ENCODE assay signal across 22 cellular contexts in genomic region chr14:93319494-93319893, GRCh38. TPM values are rescaled to one million over a fixed set of nuclear protein-coding genes. Genes with fewer than 3 reads are reported as not detected.
DNase-seq lines count a peak whose midpoint lies in the region; ATAC-seq, FAIRE-seq and TF ChIP-seq lines count a peak whose summit lies in the region.
"Had no signal": no experiment of that assay in that cellular context is flagged by ENCODE, and none has a peak within 500 bp of the region (broad histone marks: within the 10 kb centered on the region; RNA-seq: fewer than 3 reads in every experiment).

No MANE protein-coding gene starts in this region.

- POLR2A ChIA-PET in HepG2 (lab: Yijun Ruan, JAX) = interaction anchor here (1.2 kb wide), 1 partner anchor 12 kb away, joined by 3 read pairs; no protein-coding TSS in a partner anchor

- peaks cover 34% of the 10 kb centered on the region for H3K36me3 ChIP-seq in DOHH2 (ENCODE audit: control insufficient read depth, low read length)
- H3K36me3 ChIP-seq in OCI-LY1 (ENCODE audit: insufficient read depth, low read length) = peaks cover 32% of the 10 kb centered on the region
- no peaks in the 10 kb centered on the region for H3K36me3 ChIP-seq in iPS-15b (ENCODE audit: control insufficient read depth, insufficient read depth, low read length)
- peaks cover 0 to 3% of the 10 kb centered on the region in 2 experiments; a peak in 2 of 5 replicates for H3K36me3 ChIP-seq in HepG2 (replicated peaks in 1 of 2; ENCODE audit: control insufficient read depth in 1 of 2, insufficient read depth in 2 of 2, low read length in 2 of 2)
- peaks cover 0 to 6% (median 0%) of the 10 kb centered on the region in 9 donors for H3K36me3 ChIP-seq in heart left ventricle
- H3K36me3 ChIP-seq: colonic mucosa, gastroesophageal sphincter, thyroid gland had no signal

- H3K9me2 ChIP-seq in DOHH2 (replicated peaks; ENCODE audit: control insufficient read depth, low read length) = no peaks in the 10 kb centered on the region
- H3K9me2 ChIP-seq in OCI-LY1 (ENCODE audit: low read depth, low read length) = no peaks in the 10 kb centered on the region

- peaks cover 24% of the 10 kb centered on the region for H3K4me1 ChIP-seq in DOHH2 (ENCODE audit: control insufficient read depth, low read length)
- peaks cover 34% of the 10 kb centered on the region for H3K4me1 ChIP-seq in OCI-LY1 (ENCODE audit: insufficient read depth, low read length, severe bottlenecking)
- H3K4me1 ChIP-seq in iPS-15b (ENCODE audit: control insufficient read depth, insufficient read depth, low read length) = peaks cover 2% of the 10 kb centered on the region
- peaks cover 41% of the 10 kb centered on the region for H3K4me1 ChIP-seq in HepG2 (ENCODE audit: insufficient read depth, low read length)
- peaks cover 0 to 61% (median 32%) of the 10 kb centered on the region in 12 donors for H3K4me1 ChIP-seq in heart left ventricle

- TF ChIP-seq POLR2A in HepG2 (IDR thresholded peaks at IDR 0.05; ENCODE audit: insufficient read depth in 1 of 2, low read depth in 2 of 2, low read length in 2 of 2) = no peak
- no peak for TF ChIP-seq POLR2A in heart left ventricle (IDR thresholded peaks at IDR 0.05)

- H3K27ac ChIP-seq in DOHH2 (ENCODE audit: low read depth, low read length) (no peak overlapping the region), OCI-LY1 (ENCODE audit: low read depth, low read length, poor library complexity, severe bottlenecking) (peak overlapping the region; percentile 72), HepG2 (ENCODE audit: extremely low read length, insufficient read depth, low read length) (no peak overlapping the region), heart left ventricle (no peak overlapping the region)
- H3K27ac ChIP-seq: colonic mucosa, gastroesophageal sphincter, left lung, WERI-Rb-1 had no signal

- in situ Hi-C loops in HepG2 (cut with HindIII; ENCODE audit: extremely low pct_ligation_motif_present, low pct_unique_long_range_greater_than_20kb) = no loop called here

- peak overlapping the region; percentile 24; the same call in 1 of the 2 replicates for H3K4me2 ChIP-seq in DOHH2 (ENCODE audit: low read length)
- H3K4me2 ChIP-seq in OCI-LY1 (ENCODE audit: low read length) = peak overlapping the region; percentile 50
- H3K4me2 ChIP-seq in HepG2 (ENCODE audit: low read depth, low read length) = no peak overlapping the region

- H2AFZ ChIP-seq in OCI-LY1 (ENCODE audit: low read length) (no peak overlapping the region), HepG2 (ENCODE audit: low read length) (no peak overlapping the region)

- TF ChIP-seq EP300 in HepG2 (IDR thresholded peaks at IDR 0.05; ENCODE audit: low read depth in 2 of 2, low read length in 2 of 2) = no peak
- no peak for TF ChIP-seq EP300 in HepG2 (CRISPR knock-in tag; IDR thresholded peaks at IDR 0.05; ENCODE audit: borderline replicate concordance)

- CTCF ChIA-PET in HepG2 (lab: Yijun Ruan, JAX; ENCODE audit: low intra/inter-chr PET ratio, low total read pairs) = no interaction called here

- 96% methylated on average over 2 of the region's 2 CpGs for WGBS in HepG2 (ENCODE audit: low lambda C conversion rate)
- WGBS in heart left ventricle, 4 donors = 90 to 95% (median 92%) methylated on average over 2 of the region's 2 CpGs

- peak; percentile 31 for ATAC-seq in GM21390 (IDR thresholded peaks at IDR 0.05; ENCODE audit: unreplicated experiment)
- no peak for ATAC-seq in HepG2
- no peak for ATAC-seq in HG02884 (IDR thresholded peaks at IDR 0.05; ENCODE audit: unreplicated experiment)
- no peak for ATAC-seq in heart left ventricle
- ATAC-seq: gastroesophageal sphincter, left lung had no signal

- DNase-seq in HepG2 (ENCODE audit: low spot score) (no peak), heart left ventricle (no peak), DMS 273 treated with DMSO at 0.1 percent for 48 hours (lab: John Stamatoyannopoulos, UW) (no peak)
- DNase-seq: activated gamma-delta T cell treated with Interleukin-2 at 50 U/mL for 16 hours; Calu3; colonic mucosa; left lung; NCI-H187; NCI-H446; NK-92 treated with Interleukin-12 subunit alpha and Interleukin-12 subunit beta, amount 100 ng/mL, for 24 hours; posterior cingulate gyrus; stimulated activated CD4-positive, alpha-beta T cell treated with anti-CD3 and anti-CD28 coated beads, Interleukin-4, amount 100 ng/mL, for 24 hours; WERI-Rb-1 had no signal

- TF ChIP-seq CTCF in DOHH2 (IDR thresholded peaks at IDR 0.05; ENCODE audit: low read depth, low read length, poor library complexity, severe bottlenecking) = no peak
- no peak for TF ChIP-seq CTCF in OCI-LY1 (IDR thresholded peaks at IDR 0.05; ENCODE audit: low read length)
- no peak for TF ChIP-seq CTCF in HepG2 (CRISPR knock-in tag; IDR thresholded peaks at IDR 0.05)
- no peak for TF ChIP-seq CTCF in heart left ventricle (IDR thresholded peaks at IDR 0.05)

- H4K20me1 ChIP-seq in DOHH2 (ENCODE audit: control insufficient read depth, insufficient read depth, low read depth, low read length) (peaks cover 9% of the 10 kb centered on the region; the same call in 1 of the 2 replicates), OCI-LY1 (ENCODE audit: insufficient read depth, low read length) (no peaks in the 10 kb centered on the region; the same call in 1 of the 2 replicates), HepG2 (ENCODE audit: insufficient read depth, low read length) (peaks cover 32% of the 10 kb centered on the region)

- peak overlapping the region; percentile 54; the same call in 1 of the 2 replicates for H3K9ac ChIP-seq in OCI-LY1 (ENCODE audit: low read length)
- peak overlapping the region; percentile 26 for H3K9ac ChIP-seq in iPS-15b (ENCODE audit: low read depth, low read length)
- no peak overlapping the region for H3K9ac ChIP-seq in HepG2 (ENCODE audit: insufficient read depth, low read depth, low read length)

- no TSS peak for BruUV-seq in HepG2 (replicated peaks; lab: Mats Ljungman, UMichigan)

- no peak for TF ChIP-seq RAD21 in HepG2 (CRISPR knock-in tag; IDR thresholded peaks at IDR 0.05)

- no peak for FAIRE-seq in HepG2 (lab: Jason Lieb, UNC)

- intact Hi-C loops in HepG2 (cut with micrococcal nuclease; ENCODE audit: unreplicated experiment) (no loop called here), heart left ventricle (cut with DNase I) (loop anchor here in 1 of 10 donors (5.0 kb wide), 1 partner anchor 42 kb away; no protein-coding TSS in a partner anchor)

- H3K9me3 ChIP-seq in DOHH2 (ENCODE audit: control insufficient read depth, insufficient read depth, low read length) = no peaks in the 10 kb centered on the region
- H3K9me3 ChIP-seq in OCI-LY1 (ENCODE audit: low read length) = 0 out of 2 replicates have a peak, but pooled peaks cover 3% of the 10 kb centered on the region
- no peaks in the 10 kb centered on the region for H3K9me3 ChIP-seq in iPS-15b (ENCODE audit: control insufficient read depth, insufficient read depth, low read length)
- H3K9me3 ChIP-seq in HepG2 (ENCODE audit: low read length) = no peaks in the 10 kb centered on the region
- peaks cover 0 to 3% (median 0%) of the 10 kb centered on the region in 12 donors for H3K9me3 ChIP-seq in heart left ventricle
- H3K9me3 ChIP-seq: colonic mucosa, gastroesophageal sphincter, left lung, thyroid gland had no signal

- H3F3A ChIP-seq in DOHH2 (ENCODE audit: control insufficient read depth, insufficient read depth) (peaks cover 6% of the 10 kb centered on the region), OCI-LY1 (ENCODE audit: insufficient read depth, low read length) (no peaks in the 10 kb centered on the region)

- no peak overlapping the region for H3K4me3 ChIP-seq in DOHH2 (ENCODE audit: low read length)
- peak overlapping the region; percentile 37 for H3K4me3 ChIP-seq in OCI-LY1 (ENCODE audit: low read depth, low read length, poor library complexity, severe bottlenecking)
- H3K4me3 ChIP-seq in iPS-15b (ENCODE audit: low read depth, low read length) = no peak overlapping the region
- H3K4me3 ChIP-seq in HepG2 (replicated peaks in 1 of 3; ENCODE audit: insufficient read depth in 1 of 3, low read depth in 2 of 3, low read length in 3 of 3) = no peak overlapping the region
- H3K4me3 ChIP-seq in heart left ventricle = no peak overlapping the region
- H3K4me3 ChIP-seq: colonic mucosa, gastroesophageal sphincter, left lung, thyroid gland had no signal

- H3K27me3 ChIP-seq in DOHH2 (ENCODE audit: control insufficient read depth, low read length) = no peaks in the 10 kb centered on the region
- no peaks in the 10 kb centered on the region for H3K27me3 ChIP-seq in OCI-LY1 (ENCODE audit: insufficient read depth, low read length)
- H3K27me3 ChIP-seq in iPS-15b (ENCODE audit: control insufficient read depth, insufficient read depth, low read length) = no peaks in the 10 kb centered on the region
- H3K27me3 ChIP-seq in HepG2 (ENCODE audit: control insufficient read depth in 1 of 2, insufficient read depth in 2 of 2, low read length in 2 of 2) = no peaks in the 10 kb centered on the region
- no peaks in the 10 kb centered on the region for H3K27me3 ChIP-seq in heart left ventricle
- H3K27me3 ChIP-seq: colonic mucosa, gastroesophageal sphincter, left lung, thyroid gland had no signal

- H3K79me2 ChIP-seq in DOHH2 (ENCODE audit: control insufficient read depth, low read length) = peaks cover 85% of the 10 kb centered on the region
- peaks cover 82% of the 10 kb centered on the region for H3K79me2 ChIP-seq in OCI-LY1 (ENCODE audit: insufficient read depth, low read length)
- H3K79me2 ChIP-seq in HepG2 (ENCODE audit: insufficient read depth, low read length) = peaks cover 91% of the 10 kb centered on the region

RNA-seq across cellular contexts. Expression of gene BTBD7, which starts 13.3 kb away (rescaled TPM):
- total RNA-seq in HepG2 (2016; rRNA removed; fragmentation: Illumina TruSeq; extraction: Trizol) (15.2 and 19.9 TPM in 2 replicates), heart left ventricle (10 to 100 TPM; 10.6 to 34.0 (median 20.8) TPM)
- 25.9 and 26.4 TPM in 2 replicates for total RNA-seq in HepG2 (2016; cell fraction: cytosol; rRNA removed; fragmentation: Illumina TruSeq; extraction: Trizol; ENCODE audit: low read depth)
- total RNA-seq in HepG2 (2016; cell fraction: insoluble cytoplasmic fraction; rRNA removed; fragmentation: Illumina TruSeq; extraction: Trizol) = 12.9 and 17.5 TPM in 2 replicates
- total RNA-seq in HepG2 (2016; cell fraction: membrane; rRNA removed; fragmentation: Illumina TruSeq; extraction: Trizol) = 21.6 and 25.2 TPM in 2 replicates
- total RNA-seq in HepG2 (2016; cell fraction: nucleus; rRNA removed; fragmentation: Illumina TruSeq; extraction: Trizol) = 14.3 and 17.4 TPM in 2 replicates
- polyA plus RNA-seq in HepG2 (2011; rRNA removed) (9.7 and 11.6 TPM in 2 replicates), heart left ventricle (1 to 10 TPM; 7.2 to 8.7 TPM)
- polyA plus RNA-seq in HepG2 (2011; cell fraction: cytosol; rRNA removed) = 7.2 and 8.0 TPM in 2 replicates
- 7.6 and 8.4 TPM in 2 replicates for polyA plus RNA-seq in HepG2 (2011; cell fraction: nucleus; rRNA removed)
- 8.0 and 8.5 TPM in 2 replicates for polyA plus RNA-seq in HepG2 (2012)
- polyA plus RNA-seq in HepG2 (2016; cell fraction: cytosol; fragmentation: Illumina TruSeq; extraction: Trizol; ENCODE audit: low read depth) = 2.0 and 2.3 TPM in 2 replicates
- 13.9 and 15.1 TPM in 2 replicates for polyA plus RNA-seq in HepG2 (2016; cell fraction: insoluble cytoplasmic fraction; fragmentation: Illumina TruSeq; extraction: Trizol; ENCODE audit: low read depth)
- polyA plus RNA-seq in HepG2 (2016; cell fraction: membrane; fragmentation: Illumina TruSeq; extraction: Trizol; ENCODE audit: low read depth) = 6.0 and 7.2 TPM in 2 replicates
- 19.2 and 19.5 TPM in 2 replicates for polyA plus RNA-seq in HepG2 (2016; cell fraction: nucleus; fragmentation: Illumina TruSeq; extraction: Trizol; ENCODE audit: insufficient read depth, low read depth)
- 28.3 and 39.7 TPM in 2 replicates for polyA minus RNA-seq in HepG2 (2011; rRNA and poly(A)+ RNA removed; ENCODE audit: low replicate concordance)
- polyA minus RNA-seq in HepG2 (2011; cell fraction: cytosol; rRNA and poly(A)+ RNA removed) = 13.5 and 16.3 TPM in 2 replicates
- 18.5 and 23.7 TPM in 2 replicates for polyA minus RNA-seq in HepG2 (2011; cell fraction: nucleus; rRNA and poly(A)+ RNA removed)

RNA-seq across cellular contexts. Expression of gene COX8C, which starts 27.5 kb away (rescaled TPM):
- not detected in 2 replicates for total RNA-seq in HepG2 (2016; rRNA removed; fragmentation: Illumina TruSeq; extraction: Trizol)
- total RNA-seq in HepG2 (2016; cell fraction: cytosol; rRNA removed; fragmentation: Illumina TruSeq; extraction: Trizol; ENCODE audit: low read depth) = not detected in 2 replicates
- total RNA-seq in HepG2 (2016; cell fraction: insoluble cytoplasmic fraction; rRNA removed; fragmentation: Illumina TruSeq; extraction: Trizol) = not detected in 2 replicates
- total RNA-seq in HepG2 (2016; cell fraction: membrane; rRNA removed; fragmentation: Illumina TruSeq; extraction: Trizol) = not detected in 2 replicates
- total RNA-seq in HepG2 (2016; cell fraction: nucleus; rRNA removed; fragmentation: Illumina TruSeq; extraction: Trizol) = not detected in 2 replicates
- polyA plus RNA-seq in HepG2 (2011; rRNA removed) = not detected in 2 replicates
- not detected in 2 replicates for polyA plus RNA-seq in HepG2 (2011; cell fraction: cytosol; rRNA removed)
- polyA plus RNA-seq in HepG2 (2011; cell fraction: nucleus; rRNA removed) = not detected in 2 replicates
- polyA plus RNA-seq in HepG2 (2012) = not detected in 2 replicates
- polyA plus RNA-seq in HepG2 (2016; cell fraction: cytosol; fragmentation: Illumina TruSeq; extraction: Trizol; ENCODE audit: low read depth) = not detected in 2 replicates
- polyA plus RNA-seq in HepG2 (2016; cell fraction: insoluble cytoplasmic fraction; fragmentation: Illumina TruSeq; extraction: Trizol; ENCODE audit: low read depth) = not detected in 2 replicates
- not detected in 2 replicates for polyA plus RNA-seq in HepG2 (2016; cell fraction: membrane; fragmentation: Illumina TruSeq; extraction: Trizol; ENCODE audit: low read depth)
- not detected in 2 replicates for polyA plus RNA-seq in HepG2 (2016; cell fraction: nucleus; fragmentation: Illumina TruSeq; extraction: Trizol; ENCODE audit: insufficient read depth, low read depth)
- polyA minus RNA-seq in HepG2 (2011; rRNA and poly(A)+ RNA removed; ENCODE audit: low replicate concordance) = not detected in 2 replicates
- not detected in 2 replicates for polyA minus RNA-seq in HepG2 (2011; cell fraction: cytosol; rRNA and poly(A)+ RNA removed)
- not detected in 2 replicates for polyA minus RNA-seq in HepG2 (2011; cell fraction: nucleus; rRNA and poly(A)+ RNA removed)
- total RNA-seq in heart left ventricle = 1 to 10 TPM in 3 of 9 donors, under 1 TPM in 3, not detected in 3; 0.60 to 2.0 (median 0.89) TPM
- not detected for polyA plus RNA-seq in heart left ventricle
- total RNA-seq: Calu3, colonic mucosa, epithelial cell of proximal tubule, G401, gastroesophageal sphincter, left lung, thyroid gland had no signal
